Comparison of ENCODE assay signal across 18 cellular contexts in the genomic region with DNA sequence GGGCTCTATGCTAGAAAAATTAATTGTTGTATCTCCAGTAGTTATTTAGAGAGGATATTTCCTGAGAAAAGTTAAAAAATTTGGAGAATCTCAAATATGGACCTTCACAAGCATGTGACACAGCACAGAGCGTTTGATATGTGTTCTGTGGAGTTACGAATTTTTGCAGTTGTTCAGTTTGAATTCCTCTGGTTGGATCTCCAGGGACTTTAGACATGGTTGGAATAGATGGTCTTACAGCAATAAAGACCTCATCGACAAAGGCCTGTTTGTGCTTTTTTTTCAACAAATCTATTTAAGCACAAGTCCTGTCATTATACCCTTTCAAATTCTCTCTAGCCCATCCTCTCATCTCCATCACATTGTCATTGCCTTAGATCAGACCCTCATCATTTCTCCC.
DNase-seq lines count a peak whose midpoint lies in the region; ATAC-seq, FAIRE-seq and TF ChIP-seq lines count a peak whose summit lies in the region.
"Had no signal": no experiment of that assay in that cellular context is flagged by ENCODE, and none has a peak within 500 bp of the region (broad histone marks: within the 10 kb centered on the region; RNA-seq: fewer than 3 reads in every experiment).

No MANE protein-coding gene starts in this region.

- no peaks in the 10 kb centered on the region for H3K27me3 Mint-ChIP-seq in astrocyte (ENCODE audit: low read depth, unreplicated experiment)

- no peak overlapping the region for H3K4me2 ChIP-seq in astrocyte (ENCODE audit: low read length)

- peak; percentile 32 for FAIRE-seq in astrocyte (lab: Jason Lieb, UNC)
- FAIRE-seq: G401.6, GM12891, GM19239 had no signal

- H2AFZ ChIP-seq in astrocyte (ENCODE audit: low read depth, low read length), result no peak overlapping the region
- H2AFZ ChIP-seq: GM23248 had no signal

- no peak overlapping the region for H3K9ac ChIP-seq in astrocyte (ENCODE audit: low read length)
- H3K9ac ChIP-seq: GM23248 had no signal

- H3K27me3 ChIP-seq in astrocyte (ENCODE audit: insufficient read depth, low read length), result no peaks in the 10 kb centered on the region

- H3K9me3 ChIP-seq in astrocyte (ENCODE audit: insufficient read depth, low read depth, low read length), result peaks cover 4% of the 10 kb centered on the region
- H3K9me3 ChIP-seq: HAP-1 had no signal

- H4K20me1 ChIP-seq in astrocyte (ENCODE audit: insufficient read depth, low read length), result no peaks in the 10 kb centered on the region

- H3K79me2 ChIP-seq in astrocyte (ENCODE audit: insufficient read depth, low read length), result no peaks in the 10 kb centered on the region

- TF ChIP-seq CTCF in astrocyte (IDR thresholded peaks at IDR 0.05; ENCODE audit: insufficient read depth, low read depth, low read length), result no peak

- H3K4me1 Mint-ChIP-seq in astrocyte (ENCODE audit: low read depth, unreplicated experiment), result no peaks in the 10 kb centered on the region

- H3K4me3 Mint-ChIP-seq in astrocyte (ENCODE audit: unreplicated experiment), result no peak overlapping the region
- H3K4me3 Mint-ChIP-seq: CD4-positive, alpha-beta T cell had no signal

- H3K27ac Mint-ChIP-seq in astrocyte (ENCODE audit: unreplicated experiment), result no peak overlapping the region
- H3K27ac Mint-ChIP-seq: CD4-positive, alpha-beta T cell had no signal

- no peak for ATAC-seq in GM21576 (IDR thresholded peaks at IDR 0.05; ENCODE audit: unreplicated experiment)

- H3K36me3 Mint-ChIP-seq in astrocyte (ENCODE audit: low read depth, unreplicated experiment), result no peaks in the 10 kb centered on the region

- no peak overlapping the region for H3K27ac ChIP-seq in astrocyte (ENCODE audit: low read depth, low read length)
- H3K27ac ChIP-seq: C4-2B, GM23248 had no signal

- peaks cover 5% of the 10 kb centered on the region for H3K9me3 Mint-ChIP-seq in astrocyte (ENCODE audit: unreplicated experiment)
- H3K9me3 Mint-ChIP-seq: CD4-positive, alpha-beta T cell had no signal

- H3K4me3 ChIP-seq in astrocyte (ENCODE audit: insufficient read depth, low read depth, low read length), result no peak overlapping the region
- H3K4me3 ChIP-seq: GM23248, HAP-1 had no signal

- DNase-seq in LHCN-M2 (ENCODE audit: low read depth), result peak; percentile 76
- DNase-seq in astrocyte (ENCODE audit: low read depth), result no peak
- peak; percentile 78 for DNase-seq in myocyte (ENCODE audit: low read depth)
- no peak for DNase-seq in medulla oblongata (ENCODE audit: extremely low spot score)
- no peak for DNase-seq in G401 (ENCODE audit: low spot score)
- no peak for DNase-seq in T-helper 2 cell
- DNase-seq: ACHN; AML-193; CD4-positive, alpha-beta T cell; DMS79 treated with DMSO at 0.1 percent for 48 hours; EL; GM23248 had no signal

- no peaks in the 10 kb centered on the region for H3K36me3 ChIP-seq in astrocyte (ENCODE audit: insufficient read depth, low read length)
- H3K36me3 ChIP-seq: HAP-1 had no signal

- H3K4me1 ChIP-seq in astrocyte (ENCODE audit: insufficient read depth, low read length), result peaks cover under 1% of the 10 kb centered on the region
- H3K4me1 ChIP-seq: HAP-1 had no signal

- in situ Hi-C loops in G401 (cut with HindIII; ENCODE audit: low sequenced_read_pairs), result no loop called here

Comparison
In these comparisons a context has a peak if more than half of its experiments do, and no peak if none do; other contexts are left out.
1. DNase-seq: peak in LHCN-M2 (single experiment) and myocyte (single experiment); none in astrocyte (single experiment), medulla oblongata (single experiment), G401 (single experiment) and T-helper 2 cell (0 of 5).